Comparison of ENCODE assay signal across 1 cellular context in genomic region chr11:69640995-69641581, GRCh38.
A peak's percentile ranks its signal among the peaks of the same experiment; 100 is the strongest.
TF ChIP-seq lines count a peak whose summit lies in the region.

TSS of gene CCND1 (plus strand) at chr11:69641156. CDS start at chr11:69641314, 158 bp downstream.

TF ChIP-seq in K562, 482 proteins besides CTCF, POLR2A, EP300 and RAD21 (continued from another document and continues in another):
- TF ChIP-seq CHAMP1 (IDR thresholded peaks at IDR 0.05) (no peak), ZNF24 (IDR thresholded peaks at IDR 0.05) (no peak), ARID3A (IDR thresholded peaks at IDR 0.05; ENCODE audit: borderline replicate concordance, low read depth, low read length) (no peak), ETS1 (conservative IDR thresholded peaks at IDR 0.05; ENCODE audit: control insufficient read depth, low read depth, low read length) (no peak; the same call in 1 of the 2 replicates), SMAD3 (CRISPR knock-in tag; conservative IDR thresholded peaks at IDR 0.05) (no peak), MYBL2 (IDR thresholded peaks at IDR 0.05; ENCODE audit: low read depth) (no peak), MYBL2 (CRISPR knock-in tag; IDR thresholded peaks at IDR 0.05; ENCODE audit: borderline replicate concordance) (no peak), CREM (IDR thresholded peaks at IDR 0.05; ENCODE audit: low read depth) (peak; percentile 59), ZNF740 (CRISPR knock-in tag; IDR thresholded peaks at IDR 0.05) (peak; percentile 63), ZNF740 (tag; IDR thresholded peaks at IDR 0.05) (no peak), ZNF347 (CRISPR knock-in tag; IDR thresholded peaks at IDR 0.05; ENCODE audit: low read depth) (no peak), CREB1 (IDR thresholded peaks at IDR 0.05) (peak; percentile 48; the same call in 1 of the 2 replicates), CREB1 (CRISPR knock-in tag; IDR thresholded peaks at IDR 0.05) (peak; percentile 62), MED1 (CRISPR knock-in tag; IDR thresholded peaks at IDR 0.05; ENCODE audit: borderline replicate concordance) (no peak), SNAPC5 (CRISPR knock-in tag; IDR thresholded peaks at IDR 0.05) (no peak), YY1 (IDR thresholded peaks at IDR 0.05; ENCODE audit: borderline replicate concordance in 1 of 3, control insufficient read depth in 1 of 3, extremely low read depth in 1 of 3, insufficient read depth in 3 of 3, insufficient read length in 1 of 3, insufficient replicate concordance in 2 of 3, low read depth in 1 of 3, low read length in 2 of 3) (peak in 1 of 3 experiments; percentile 26), ZNF780A (CRISPR knock-in tag; IDR thresholded peaks at IDR 0.05) (no peak), RFX5 (IDR thresholded peaks at IDR 0.05; ENCODE audit: low read depth, low read length) (peak; percentile 83), JUNB (CRISPR knock-in tag; conservative IDR thresholded peaks at IDR 0.05) (no peak), TAF1 (IDR thresholded peaks at IDR 0.05; ENCODE audit: control insufficient read depth, extremely low read depth, insufficient read depth, low read length, severe bottlenecking) (peak; percentile 76), EWSR1 (IDR thresholded peaks at IDR 0.05; ENCODE audit: borderline replicate concordance, low read depth, partially characterized antibody) (no peak), GABPB1 (CRISPR knock-in tag; IDR thresholded peaks at IDR 0.05) (peak; percentile 62; the same call in 1 of the 2 replicates), USF1 (CRISPR knock-in tag; IDR thresholded peaks at IDR 0.05) (0 out of 2 replicates have a peak, but pooled peaks have one; percentile 22), ZNF12 (CRISPR knock-in tag; IDR thresholded peaks at IDR 0.05) (no peak), CTCFL (IDR thresholded peaks at IDR 0.05; ENCODE audit: borderline replicate concordance, insufficient read depth, low read depth, low read length, poor library complexity, severe bottlenecking) (peak; percentile 43), CXXC5 (CRISPR knock-in tag; IDR thresholded peaks at IDR 0.05) (0 out of 2 replicates have a peak, but pooled peaks have one; percentile 4), RERE (CRISPR knock-in tag; IDR thresholded peaks at IDR 0.05; ENCODE audit: borderline replicate concordance) (no peak), E2F6 (IDR thresholded peaks at IDR 0.05; ENCODE audit: borderline replicate concordance in 1 of 2, extremely low read depth in 1 of 2, insufficient read depth in 1 of 2, insufficient read length in 1 of 2, low read depth in 1 of 2, low read length in 1 of 2, poor library complexity in 1 of 2, severe bottlenecking in 1 of 2) (peak; percentile 28 to 82), EHMT2 (IDR thresholded peaks at IDR 0.05) (no peak), ZNF655 (CRISPR knock-in tag; IDR thresholded peaks at IDR 0.05) (no peak), TCF7L2 (IDR thresholded peaks at IDR 0.05; ENCODE audit: low read depth, low read length) (no peak), E2F8 (IDR thresholded peaks at IDR 0.05; ENCODE audit: low read depth, partially characterized antibody) (no peak), TFAP4 (CRISPR knock-in tag; IDR thresholded peaks at IDR 0.05; ENCODE audit: borderline replicate concordance) (peak; percentile 60; the same call in 1 of the 2 replicates), EZH2 (IDR thresholded peaks at IDR 0.05; ENCODE audit: borderline replicate concordance, low read depth, low read length) (no peak), GABPB2 (CRISPR knock-in tag; conservative IDR thresholded peaks at IDR 0.05) (no peak), POLR2G (IDR thresholded peaks at IDR 0.05; ENCODE audit: low read depth, low read length) (peak; percentile 89)
